ENCODE assay signal across 8 cellular contexts in the genomic region with DNA sequence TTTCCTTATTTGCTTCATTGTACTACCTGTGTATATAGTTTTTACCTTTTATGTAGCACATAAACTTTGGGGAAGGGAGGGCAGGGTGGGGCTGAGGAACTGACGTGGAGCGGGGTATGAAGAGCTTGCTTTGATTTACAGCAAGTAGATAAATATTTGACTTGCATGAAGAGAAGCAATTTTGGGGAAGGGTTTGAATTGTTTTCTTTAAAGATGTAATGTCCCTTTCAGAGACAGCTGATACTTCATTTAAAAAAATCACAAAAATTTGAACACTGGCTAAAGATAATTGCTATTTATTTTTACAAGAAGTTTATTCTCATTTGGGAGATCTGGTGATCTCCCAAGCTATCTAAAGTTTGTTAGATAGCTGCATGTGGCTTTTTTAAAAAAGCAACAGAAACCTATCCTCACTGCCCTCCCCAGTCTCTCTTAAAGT. TPM values are rescaled to one million over a fixed set of nuclear protein-coding genes. Genes with fewer than 3 reads are reported as not detected.
DNase-seq lines count a peak whose midpoint lies in the region; ATAC-seq lines count a peak whose summit lies in the region.

No MANE protein-coding gene starts in this region.

- H3K9ac ChIP-seq in skeletal muscle satellite cell (ENCODE audit: low read depth, low read length): peak overlapping the region; percentile 98

- H3K27me3 ChIP-seq in skeletal muscle satellite cell (ENCODE audit: control insufficient read depth, insufficient read depth, low read length): no peaks in the 10 kb centered on the region

- H3K4me3 ChIP-seq in skeletal muscle satellite cell (ENCODE audit: low read length): peak overlapping the region; percentile 38

- ATAC-seq in GM18873 (IDR thresholded peaks at IDR 0.05; ENCODE audit: low FRiP score, unreplicated experiment): no peak
- no peak for ATAC-seq in GM21526 (IDR thresholded peaks at IDR 0.05; ENCODE audit: low FRiP score, unreplicated experiment)
- no peak for ATAC-seq in GM19452 (IDR thresholded peaks at IDR 0.05; ENCODE audit: unreplicated experiment)

- peak overlapping the region; percentile 95 for H3K4me2 ChIP-seq in skeletal muscle satellite cell (ENCODE audit: low read length)

- H3K36me3 Mint-ChIP-seq in dendritic cell treated with granulocyte-macrophage colony-stimulating factor and Interleukin-4, amounts not matched to agents 40 ng/mL and 50 ng/mL, for 4 days (ENCODE audit: low read depth): peaks cover 70% of the 10 kb centered on the region

- H3K9me3 ChIP-seq in skeletal muscle satellite cell (replicated peaks; ENCODE audit: low read length): no peaks in the 10 kb centered on the region

- intact Hi-C loops in dendritic cell treated with granulocyte-macrophage colony-stimulating factor and Interleukin-4, amounts not matched to agents 40 ng/mL and 50 ng/mL, for 4 days (cut with micrococcal nuclease): loop anchor here (10.0 kb wide), 1 partner anchor 374 kb away; no protein-coding TSS in a partner anchor

- peaks cover 36% of the 10 kb centered on the region for H3K36me3 ChIP-seq in skeletal muscle satellite cell (ENCODE audit: insufficient read depth, low read length)

- peaks cover 15% of the 10 kb centered on the region for H3K4me1 Mint-ChIP-seq in dendritic cell treated with granulocyte-macrophage colony-stimulating factor and Interleukin-4, amounts not matched to agents 40 ng/mL and 50 ng/mL, for 4 days (ENCODE audit: low read depth)

- H3K9me3 Mint-ChIP-seq in dendritic cell treated with granulocyte-macrophage colony-stimulating factor and Interleukin-4, amounts not matched to agents 40 ng/mL and 50 ng/mL, for 4 days: no peaks in the 10 kb centered on the region

- peaks cover 43% of the 10 kb centered on the region for H3K4me1 ChIP-seq in skeletal muscle satellite cell (ENCODE audit: control insufficient read depth, insufficient read depth, low read length)

- H3K27ac Mint-ChIP-seq in dendritic cell treated with granulocyte-macrophage colony-stimulating factor and Interleukin-4, amounts not matched to agents 40 ng/mL and 50 ng/mL, for 4 days: peak overlapping the region; percentile 100

- H3K4me3 Mint-ChIP-seq in dendritic cell treated with granulocyte-macrophage colony-stimulating factor and Interleukin-4, amounts not matched to agents 40 ng/mL and 50 ng/mL, for 4 days: no peak overlapping the region

- no peaks in the 10 kb centered on the region for H3K27me3 Mint-ChIP-seq in dendritic cell treated with granulocyte-macrophage colony-stimulating factor and Interleukin-4, amounts not matched to agents 40 ng/mL and 50 ng/mL, for 4 days

- DNase-seq in DMS79 treated with DMSO at 0.1 percent for 48 hours (lab: John Stamatoyannopoulos, UW): peak; percentile 57
- DNase-seq in DMS79 (lab: John Stamatoyannopoulos, UW): no peak
- DNase-seq in NCI-H345 treated with DMSO at 0.1 percent for 48 hours (lab: John Stamatoyannopoulos, UW; ENCODE audit: unreplicated experiment): peak; percentile 64

RNA-seq across cellular contexts. Expression of a gene that starts 4.1 kb away (rescaled TPM):
- 13.9 and 17.5 TPM in 2 replicates for total RNA-seq in skeletal muscle satellite cell (2012; rRNA removed)

RNA-seq across cellular contexts. Expression of a gene that starts 25.3 kb away (rescaled TPM):
- 0.22 and 0.25 TPM in 2 replicates for total RNA-seq in skeletal muscle satellite cell (2012; rRNA removed)
